In the genomic region with DNA sequence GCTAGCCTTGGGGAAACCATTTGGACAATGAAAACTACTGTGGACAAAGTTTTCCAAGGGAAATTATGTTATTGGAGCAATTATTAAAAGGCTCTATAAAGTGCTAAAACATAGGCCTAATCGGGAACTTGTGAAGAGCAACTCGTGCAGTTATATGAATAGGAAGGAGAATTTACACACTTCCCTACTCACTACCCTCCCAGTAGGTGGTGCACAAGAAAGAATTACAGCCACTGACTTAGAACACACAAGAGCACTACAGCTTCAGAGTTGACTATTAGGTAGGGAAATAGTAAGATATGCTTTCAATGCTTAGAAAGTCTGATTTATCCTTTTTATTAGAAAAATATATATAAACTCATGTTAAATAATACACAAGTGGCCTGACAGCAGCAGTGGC, we compare ENCODE assay signal across 15 cellular contexts. TPM values are rescaled to one million over a fixed set of nuclear protein-coding genes. Genes with fewer than 3 reads are reported as not detected.
DNase-seq lines count a peak whose midpoint lies in the region; ATAC-seq and TF ChIP-seq lines count a peak whose summit lies in the region.
"Had no signal": no experiment of that assay in that cellular context is flagged by ENCODE, and none has a peak within 500 bp of the region (broad histone marks: within the 10 kb centered on the region; RNA-seq: fewer than 3 reads in every experiment).

No MANE protein-coding gene starts in this region.

- POLR2A ChIA-PET in Panc1 (lab: Charles Lee), result no interaction called here

- no TSS peak for BruUV-seq in Panc1 (replicated peaks; lab: Mats Ljungman, UMichigan)

- in situ Hi-C loops in ACHN (cut with HindIII; ENCODE audit: low pct_ligation_motif_present, low pct_unique_long_range_greater_than_20kb, low sequenced_read_pairs), result no loop called here
- in situ Hi-C loops in GM13976 (cut with MboI; ENCODE audit: low sequenced_read_pairs, unreplicated experiment), result no loop called here
- in situ Hi-C loops in Panc1 (cut with HindIII; ENCODE audit: low pct_unique_long_range_greater_than_20kb, low sequenced_read_pairs), result no loop called here

- DNase-seq in ACHN, result peak; percentile 19
- DNase-seq in GM13976 (ENCODE audit: low spot score), result peak; percentile 19
- no peak for DNase-seq in Panc1 (ENCODE audit: low read depth, low spot score)
- peak; percentile 52 for DNase-seq in fibroblast of pulmonary artery (ENCODE audit: low read depth)
- no peak for DNase-seq in stomach
- no peak for DNase-seq in aorta
- DNase-seq: activated CD4-positive, alpha-beta T cell treated with anti-CD3 and anti-CD28 coated beads, Interleukin-2, amount 10 ng/mL, durations not matched to agents 7 days and 5 days; activated effector memory CD4-positive, alpha-beta T cell treated with Interleukin-2 at 50 U/mL for 16 hours; GF-D8; GOT3; stimulated activated CD8-positive, alpha-beta memory T cell treated with anti-CD3 and anti-CD28 coated beads, Interleukin-4, amount 100 ng/mL, for 48 hours had no signal

- TF ChIP-seq POLR2A in stomach (IDR thresholded peaks at IDR 0.05), result no peak

- H3K27ac ChIP-seq in Panc1 (ENCODE audit: low read length) (no peak overlapping the region), stomach (no peak overlapping the region), aorta (ENCODE audit: low read depth in 1 of 2, low read length in 2 of 2) (no peak overlapping the region)
- H3K27ac ChIP-seq: neural progenitor cell, SK-N-MC had no signal

- no peak overlapping the region for H3K4me3 ChIP-seq in Panc1 (ENCODE audit: low read depth in 2 of 2, low read length in 2 of 2)
- no peak overlapping the region for H3K4me3 ChIP-seq in fibroblast of pulmonary artery (replicated peaks; ENCODE audit: low read depth, low read length)
- H3K4me3 ChIP-seq in stomach, result no peak overlapping the region
- H3K4me3 ChIP-seq in aorta (ENCODE audit: low read length in 2 of 2), result no peak overlapping the region
- H3K4me3 ChIP-seq: neural progenitor cell, SK-N-MC had no signal

- TF ChIP-seq EP300 in stomach (IDR thresholded peaks at IDR 0.05), result no peak

- TF ChIP-seq CTCF in GM13976 (IDR thresholded peaks at IDR 0.05; ENCODE audit: borderline replicate concordance, control extremely low read depth, extremely low read depth, insufficient read depth, missing control alignments) (no peak), Panc1 (IDR thresholded peaks at IDR 0.05) (peak; percentile 29; the same call in 1 of the 2 replicates), fibroblast of pulmonary artery (IDR thresholded peaks at IDR 0.05; ENCODE audit: low read length, missing control alignments) (peak; percentile 36), stomach (IDR thresholded peaks at IDR 0.05) (no peak)

- H3K27me3 ChIP-seq in Panc1 (ENCODE audit: control insufficient read depth, insufficient read depth, low read length) (peaks cover 9% of the 10 kb centered on the region), stomach (no peaks in the 10 kb centered on the region), aorta (ENCODE audit: control insufficient read depth in 1 of 2, insufficient read depth in 2 of 2, low read length in 1 of 2) (no peaks in the 10 kb centered on the region)
- H3K27me3 ChIP-seq: neural progenitor cell had no signal

- ATAC-seq in Panc1 (no peak), GM18502 (IDR thresholded peaks at IDR 0.05; ENCODE audit: poor library complexity, unreplicated experiment) (no peak), GM18520 (IDR thresholded peaks at IDR 0.05; ENCODE audit: unreplicated experiment) (no peak), aorta (ENCODE audit: low FRiP score) (no peak)

- WGBS in stomach, 5 donors, result 54 to 73% (median 70%) methylated on average over 2 of the region's 2 CpGs
- WGBS in aorta, 2 donors, result 86 to 91% methylated on average over 2 of the region's 2 CpGs

- H3K9me3 ChIP-seq in Panc1 (ENCODE audit: control insufficient read depth, insufficient read depth, low read depth, low read length), result no peaks in the 10 kb centered on the region
- no peaks in the 10 kb centered on the region for H3K9me3 ChIP-seq in stomach
- H3K9me3 ChIP-seq in aorta (ENCODE audit: control insufficient read depth, low read length), result no peaks in the 10 kb centered on the region

- intact Hi-C loops in Panc1 (cut with micrococcal nuclease; ENCODE audit: unreplicated experiment) (no loop called here), stomach (cut with DNase I; ENCODE audit: low total_unique reads) (no loop called here), aorta (cut with DNase I) (no loop called here)

- CTCF ChIA-PET in Panc1 (lab: Charles Lee), result no interaction called here

- H3K36me3 ChIP-seq in Panc1 (ENCODE audit: control insufficient read depth, insufficient read depth, low read length) (no peaks in the 10 kb centered on the region), stomach (peaks cover 4 to 52% (median 41%) of the 10 kb centered on the region in 4 donors), aorta (ENCODE audit: control insufficient read depth in 1 of 2, insufficient read depth in 2 of 2, low read length in 1 of 2) (no peaks in the 10 kb centered on the region)
- H3K36me3 ChIP-seq: neural progenitor cell had no signal

- H3K4me1 ChIP-seq in Panc1 (ENCODE audit: control insufficient read depth, insufficient read depth, low read length) (no peaks in the 10 kb centered on the region), stomach (no peaks in the 10 kb centered on the region), aorta (ENCODE audit: control insufficient read depth in 1 of 2, insufficient read depth in 2 of 2, low read length in 2 of 2) (no peaks in the 10 kb centered on the region)
- H3K4me1 ChIP-seq: neural progenitor cell had no signal

RNA-seq across cellular contexts. Expression of a gene that starts 47.2 kb away (rescaled TPM):
- total RNA-seq in Panc1 (2021; ENCODE audit: unreplicated experiment), result 0.85 TPM
- polyA plus RNA-seq in Panc1 (2012; ENCODE audit: insufficient read length), result 0.75 TPM
- 10 to 100 TPM in 4 of 5 donors, 1 to 10 TPM in 1; 3.5 to 52.1 (median 35.3) TPM for total RNA-seq in stomach
- 10 to 100 TPM in 1 of 3 donors, 1 to 10 TPM in 2; 7.7 to 13.2 (median 8.1) TPM for polyA plus RNA-seq in stomach
- total RNA-seq in aorta, result 10 to 100 TPM; 10.2 to 24.1 TPM
- polyA plus RNA-seq in aorta, result 1 to 10 TPM; 3.7 to 5.8 TPM

Comparison
In these comparisons a context has a peak if more than half of its experiments do, and no peak if none do; other contexts are left out.
1. DNase-seq: peak in ACHN (single experiment), GM13976 (single experiment) and fibroblast of pulmonary artery (single experiment); none in Panc1 (single experiment), stomach (single experiment) and aorta (0 of 2).
2. CTCF ChIP-seq: peak in Panc1 (single experiment) and fibroblast of pulmonary artery (single experiment); none in GM13976 (single experiment) and stomach (0 of 7).